Comparison of ENCODE assay signal across 16 cellular contexts in the genomic region with DNA sequence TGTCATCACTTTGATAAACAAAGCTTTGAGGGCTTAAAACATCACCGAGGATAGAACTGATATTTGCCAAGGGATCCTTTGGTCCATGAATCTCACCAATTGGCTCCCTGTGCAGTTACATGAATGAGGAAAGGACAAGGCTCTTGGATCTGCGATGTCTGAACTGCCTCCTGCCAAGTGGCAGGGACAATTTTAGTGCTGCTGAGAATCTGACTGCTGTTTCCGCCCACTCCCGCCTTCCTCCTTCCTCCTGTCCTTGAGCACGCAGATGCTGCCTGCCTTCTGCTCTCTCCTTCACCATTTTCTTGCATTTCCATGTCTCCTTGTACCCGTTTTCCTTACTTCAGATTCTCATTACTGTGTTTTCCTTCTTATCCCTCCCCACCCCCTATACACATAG. TPM values are rescaled to one million over a fixed set of nuclear protein-coding genes. Genes with fewer than 3 reads are reported as not detected.
A peak's percentile ranks its signal among the peaks of the same experiment; 100 is the strongest.
DNase-seq lines count a peak whose midpoint lies in the region; ATAC-seq and TF ChIP-seq lines count a peak whose summit lies in the region.
"Had no signal": no experiment of that assay in that cellular context is flagged by ENCODE, and none has a peak within 500 bp of the region (broad histone marks: within the 10 kb centered on the region; RNA-seq: fewer than 3 reads in every experiment).

No MANE protein-coding gene starts in this region.

- H3K9me3 Mint-ChIP-seq in Calu3 (ENCODE audit: low read depth, unreplicated experiment): peaks cover 10% of the 10 kb centered on the region

- peaks cover 38% of the 10 kb centered on the region for H3K4me1 Mint-ChIP-seq in Calu3 (ENCODE audit: low read depth, unreplicated experiment)
- H3K4me1 Mint-ChIP-seq: CD4-positive, CD25-positive, alpha-beta regulatory T cell; CD8-positive, alpha-beta memory T cell had no signal

- H2BK15ac ChIP-seq in mesendoderm (replicated peaks; ENCODE audit: low read depth): no peak overlapping the region

- peaks cover 0 to 13% (median 0%) of the 10 kb centered on the region in 45 donors for H3K27me3 ChIP-seq in dorsolateral prefrontal cortex
- no peaks in the 10 kb centered on the region for H3K27me3 ChIP-seq in mesendoderm (ENCODE audit: insufficient read depth, low read length, poor library complexity)
- H3K27me3 ChIP-seq: BE2C had no signal

- H3K4me1 ChIP-seq in mesendoderm (ENCODE audit: control insufficient read depth, low read depth, low read length): no peaks in the 10 kb centered on the region
- H3K4me1 ChIP-seq: BE2C had no signal

- no peak overlapping the region for H3K23ac ChIP-seq in mesendoderm (ENCODE audit: low read length)

- no peak for DNase-seq in Calu3
- DNase-seq in dorsolateral prefrontal cortex: peak in 8 of 10 donors; percentile 13 to 81 (median 69)
- DNase-seq in mesendoderm: no peak
- peak in 8 of 10 donors; percentile 52 to 93 (median 67) for DNase-seq in posterior cingulate gyrus
- no peak for DNase-seq in LoVo (ENCODE audit: low spot score)
- DNase-seq: BE2C; C1 segment of cervical spinal cord; CD4-positive, CD25-positive, alpha-beta regulatory T cell; CD8-positive, alpha-beta memory T cell; COR-L47; GOT3; H9 had no signal

- H3K4me3 ChIP-seq in dorsolateral prefrontal cortex: no peak overlapping the region
- H3K4me3 ChIP-seq in mesendoderm (ENCODE audit: low read length): no peak overlapping the region

- WGBS in mesendoderm (ENCODE audit: extremely low coverage, insufficient coverage, low lambda C conversion rate): no CpG with 5 or more reads among the region's 6 CpGs

- H3K79me2 ChIP-seq in mesendoderm (ENCODE audit: control insufficient read depth, insufficient read depth, low read length): no peaks in the 10 kb centered on the region

- BruUV-seq in Calu3 (replicated peaks; lab: Mats Ljungman, UMichigan): no TSS peak

- no peak overlapping the region for H3K4me3 Mint-ChIP-seq in Calu3 (ENCODE audit: low read depth, unreplicated experiment)
- H3K4me3 Mint-ChIP-seq: CD4-positive, CD25-positive, alpha-beta regulatory T cell; CD8-positive, alpha-beta memory T cell; H9 had no signal

- H4K8ac ChIP-seq in mesendoderm (ENCODE audit: low read depth, low read length): no peak overlapping the region

- H3K27ac ChIP-seq in dorsolateral prefrontal cortex: peak overlapping the region in 14 of 59 donors; percentile 4 to 70 (median 34)
- no peak overlapping the region for H3K27ac ChIP-seq in mesendoderm (ENCODE audit: low read depth, low read length)

- peak overlapping the region; percentile 5 for H3K27ac Mint-ChIP-seq in Calu3 (ENCODE audit: unreplicated experiment)
- H3K27ac Mint-ChIP-seq: CD4-positive, CD25-positive, alpha-beta regulatory T cell; CD8-positive, alpha-beta memory T cell; H9 had no signal

- no peak overlapping the region for H4K5ac ChIP-seq in mesendoderm (ENCODE audit: low read length)

- H3K56ac ChIP-seq in mesendoderm (ENCODE audit: low read length): peak overlapping the region; percentile 17

- ATAC-seq in GM21367 (IDR thresholded peaks at IDR 0.05; ENCODE audit: unreplicated experiment) (no peak), HG02884 (IDR thresholded peaks at IDR 0.05; ENCODE audit: unreplicated experiment) (no peak)

- no peaks in the 10 kb centered on the region for H3K79me1 ChIP-seq in mesendoderm (ENCODE audit: low read length)

- no peak overlapping the region for H2BK120ac ChIP-seq in mesendoderm (ENCODE audit: low read depth, low read length)

- CTCF ChIA-PET in Calu3 (lab: Charles Lee): interaction anchor here (0.8 kb wide), 1 partner anchor 44 kb away, joined by 7 read pairs; no protein-coding TSS in a partner anchor

- no peak overlapping the region for H3K4ac ChIP-seq in mesendoderm (ENCODE audit: low read depth, low read length)

- no peaks in the 10 kb centered on the region for H3K36me3 ChIP-seq in mesendoderm (ENCODE audit: control insufficient read depth, insufficient read depth, low read length)
- H3K36me3 ChIP-seq: BE2C had no signal

- no peak overlapping the region for H2BK5ac ChIP-seq in mesendoderm (ENCODE audit: low read length)

- H3K27me3 Mint-ChIP-seq in Calu3 (ENCODE audit: unreplicated experiment): no peaks in the 10 kb centered on the region

- no peaks in the 10 kb centered on the region for H3K36me3 Mint-ChIP-seq in Calu3 (ENCODE audit: insufficient read depth, unreplicated experiment)
- H3K36me3 Mint-ChIP-seq: CD4-positive, CD25-positive, alpha-beta regulatory T cell; CD8-positive, alpha-beta memory T cell had no signal

- H3K4me2 ChIP-seq in mesendoderm (ENCODE audit: low read length): no peak overlapping the region

- H3K9ac ChIP-seq in mesendoderm (ENCODE audit: low read length): no peak overlapping the region

- TF ChIP-seq CTCF in Calu3 (IDR thresholded peaks at IDR 0.05; ENCODE audit: unreplicated experiment) (no peak), dorsolateral prefrontal cortex (IDR thresholded peaks at IDR 0.05 in 54 of 56, conservative IDR thresholded peaks at IDR 0.05 in 2 of 56; ENCODE audit: low read depth in 1 of 56, partially characterized antibody in 56 of 56) (no peak)

- intact Hi-C loops in Calu3 (cut with micrococcal nuclease; ENCODE audit: unreplicated experiment): no loop called here
- intact Hi-C loops in dorsolateral prefrontal cortex (cut with DNase I): no loop called here
- intact Hi-C loops in posterior cingulate gyrus (cut with DNase I): loop anchor here (5.0 kb wide), 1 partner anchor 40 kb away; no protein-coding TSS in a partner anchor

- no peak overlapping the region for H3K18ac ChIP-seq in mesendoderm (ENCODE audit: low read length)

- no peak overlapping the region for H2AK5ac ChIP-seq in mesendoderm (ENCODE audit: low read length)

RNA-seq across cellular contexts. Expression of a gene that starts 26.8 kb away (rescaled TPM):
- total RNA-seq in Calu3 (2022) (0.95 and 3.8 TPM in 2 replicates), dorsolateral prefrontal cortex (1 to 10 TPM in 13 of 120 experiments, under 1 TPM in 71, not detected in 36; 0.11 to 2.1 (median 0.41) TPM)
- polyA plus RNA-seq in mesendoderm (2013, experiment 1 of 2): 0.38 TPM
- 0.52 TPM for polyA plus RNA-seq in mesendoderm (2013, experiment 2 of 2)
- total RNA-seq: A172; CD4-positive, CD25-positive, alpha-beta regulatory T cell; CD8-positive, alpha-beta memory T cell; HT1080 had no signal
- polyA plus RNA-seq: CD4-positive, CD25-positive, alpha-beta regulatory T cell; CD8-positive, alpha-beta memory T cell had no signal

Comparison
In these comparisons a context has a peak if more than half of its experiments do, and no peak if none do; other contexts are left out.
1. DNase-seq: peak in dorsolateral prefrontal cortex (8 of 10) and posterior cingulate gyrus (8 of 10); none in Calu3 (single experiment), mesendoderm (single experiment) and LoVo (single experiment).